Comparison of ENCODE assay signal across 11 cellular contexts in the genomic region with DNA sequence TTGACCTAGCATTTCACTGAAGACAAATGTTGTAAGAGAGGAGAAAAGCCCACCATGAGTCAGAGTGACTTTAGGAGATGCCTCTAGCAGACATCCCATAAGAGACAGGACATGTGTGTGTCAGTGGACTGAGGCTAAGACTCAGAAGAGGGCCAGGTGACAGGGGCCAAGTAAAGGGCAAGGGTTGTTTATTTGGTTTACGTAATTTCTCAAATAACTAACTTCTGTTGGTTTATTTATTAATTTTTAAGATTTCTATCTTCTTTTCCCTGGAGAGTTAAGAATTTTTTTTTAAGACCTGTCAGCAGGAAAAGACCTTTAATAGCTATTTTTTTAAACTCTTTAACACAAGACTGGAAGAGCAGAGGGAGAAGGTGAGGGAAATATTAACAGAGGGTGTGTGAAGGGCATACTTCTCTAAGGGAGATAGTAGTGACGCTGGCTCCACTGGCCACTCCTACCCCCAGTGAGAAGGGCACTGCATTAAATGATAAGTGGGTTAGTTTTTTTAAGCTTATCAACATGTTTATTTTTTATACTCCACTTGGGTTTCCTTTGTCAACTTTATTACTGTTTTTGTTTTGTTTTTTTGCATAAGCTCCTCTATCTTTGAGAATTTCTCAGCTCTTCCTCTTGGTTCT. TPM values are rescaled to one million over a fixed set of nuclear protein-coding genes. Genes with fewer than 3 reads are reported as not detected.
A peak's percentile ranks its signal among the peaks of the same experiment; 100 is the strongest.
DNase-seq lines count a peak whose midpoint lies in the region; ATAC-seq, FAIRE-seq and TF ChIP-seq lines count a peak whose summit lies in the region.
"Had no signal": no experiment of that assay in that cellular context is flagged by ENCODE, and none has a peak within 500 bp of the region (broad histone marks: within the 10 kb centered on the region; RNA-seq: fewer than 3 reads in every experiment).

No MANE protein-coding gene starts in this region.

- TF ChIP-seq EP300 in HepG2 (IDR thresholded peaks at IDR 0.05; ENCODE audit: low read depth in 2 of 2, low read length in 2 of 2) (no peak), HepG2 (CRISPR knock-in tag; IDR thresholded peaks at IDR 0.05; ENCODE audit: borderline replicate concordance) (no peak)

- CTCF ChIA-PET in CD4-positive, alpha-beta memory T cell (lab: Charles Lee; ENCODE audit: partially characterized antibody): interaction anchor here (1.0 to 1.5 kb wide), 6 partner anchors 11 to 218 kb away, joined by 3 to 6 read pairs (median 4); a partner anchor contains a TSS
- CTCF ChIA-PET in HepG2 (lab: Yijun Ruan, JAX; ENCODE audit: low intra/inter-chr PET ratio, low total read pairs): no interaction called here

- peak overlapping the region; percentile 58 to 99 (median 90) for H3K27ac Mint-ChIP-seq in CD4-positive, alpha-beta memory T cell
- peak overlapping the region; percentile 91 for H3K27ac Mint-ChIP-seq in T-helper 17 cell

- intact Hi-C loops in CD4-positive, alpha-beta memory T cell (cut with micrococcal nuclease): no loop called here
- intact Hi-C loops in HepG2 (cut with micrococcal nuclease; ENCODE audit: unreplicated experiment) (loop anchor here (1.0 kb wide), 1 partner anchor 16 kb away; no protein-coding TSS in a partner anchor), aorta (cut with DNase I) (loop anchor here in 1 of 2 donors (10.0 kb wide), 1 partner anchor 132 kb away; no protein-coding TSS in a partner anchor)

- peak overlapping the region; percentile 49 to 100 (median 84) for H3K4me3 Mint-ChIP-seq in CD4-positive, alpha-beta memory T cell
- H3K4me3 Mint-ChIP-seq in T-helper 17 cell: peak overlapping the region; percentile 84

- no peak for TF ChIP-seq POLR2A in HepG2 (IDR thresholded peaks at IDR 0.05; ENCODE audit: insufficient read depth in 1 of 2, low read depth in 2 of 2, low read length in 2 of 2)

- 0 out of 2 replicates have a peak overlapping the region, but pooled peaks have one; percentile 4 for H3K4me2 ChIP-seq in HepG2 (ENCODE audit: low read depth, low read length)
- no peak overlapping the region for H3K4me2 ChIP-seq in Karpas-422 (ENCODE audit: low read depth, low read length, poor library complexity, severe bottlenecking)
- H3K4me2 ChIP-seq: PC-9 had no signal

- no peaks in the 10 kb centered on the region for H4K20me1 ChIP-seq in HepG2 (ENCODE audit: insufficient read depth, low read length)
- peaks cover 57% of the 10 kb centered on the region for H4K20me1 ChIP-seq in Karpas-422 (ENCODE audit: insufficient read depth, low read depth, low read length)

- H3K4me3 ChIP-seq in CD4-positive, alpha-beta memory T cell (ENCODE audit: low read length in 2 of 2): no peak overlapping the region
- no peak overlapping the region for H3K4me3 ChIP-seq in HepG2 (replicated peaks in 1 of 3; ENCODE audit: insufficient read depth in 1 of 3, low read depth in 2 of 3, low read length in 3 of 3)
- no peak overlapping the region for H3K4me3 ChIP-seq in Karpas-422 (ENCODE audit: low read length)
- no peak overlapping the region for H3K4me3 ChIP-seq in aorta (ENCODE audit: low read length in 2 of 2)
- H3K4me3 ChIP-seq: cardiac muscle cell, PC-9 had no signal

- TF ChIP-seq RAD21 in HepG2 (CRISPR knock-in tag; IDR thresholded peaks at IDR 0.05): no peak

- ATAC-seq in T-helper 17 cell (no peak), HepG2 (no peak), aorta (ENCODE audit: low FRiP score) (no peak), GM21360 (IDR thresholded peaks at IDR 0.05; ENCODE audit: unreplicated experiment) (no peak)

- peak overlapping the region; percentile 11 for H3K27ac ChIP-seq in CD4-positive, alpha-beta memory T cell (ENCODE audit: low read depth, low read length)
- H3K27ac ChIP-seq in HepG2 (ENCODE audit: extremely low read length, insufficient read depth, low read length) (no peak overlapping the region), Karpas-422 (ENCODE audit: low read length) (no peak overlapping the region), aorta (ENCODE audit: low read depth in 1 of 2, low read length in 2 of 2) (no peak overlapping the region)
- H3K27ac ChIP-seq: cardiac muscle cell, epithelial cell of prostate, PC-9 had no signal

- POLR2A ChIA-PET in CD4-positive, alpha-beta memory T cell (lab: Charles Lee; ENCODE audit: partially characterized antibody): interaction anchor here (0.9 to 5.5 kb wide), 4 partner anchors 12 to 18 kb away, joined by 3 to 119 read pairs (median 9); a partner anchor contains a TSS
- POLR2A ChIA-PET in HepG2 (lab: Yijun Ruan, JAX): interaction anchor here (0.7 to 3.7 kb wide), 4 partner anchors 8 to 129 kb away, joined by 3 to 12 read pairs (median 5); a partner anchor contains a TSS

- peaks cover 46% of the 10 kb centered on the region for H3K36me3 ChIP-seq in CD4-positive, alpha-beta memory T cell (ENCODE audit: insufficient read depth, low read length)
- H3K36me3 ChIP-seq in HepG2 (replicated peaks in 1 of 2; ENCODE audit: control insufficient read depth in 1 of 2, insufficient read depth in 2 of 2, low read length in 2 of 2) (peaks cover 18 to 44% of the 10 kb centered on the region in 2 experiments), Karpas-422 (ENCODE audit: insufficient read depth, low read length) (peaks cover 64% of the 10 kb centered on the region), aorta (ENCODE audit: control insufficient read depth in 1 of 2, insufficient read depth in 2 of 2, low read length in 1 of 2) (peaks cover 12 to 13% of the 10 kb centered on the region in 2 donors)

- H3K9me3 ChIP-seq in CD4-positive, alpha-beta memory T cell (ENCODE audit: control insufficient read depth in 1 of 2, low read length in 2 of 2): no peaks in the 10 kb centered on the region
- no peaks in the 10 kb centered on the region for H3K9me3 ChIP-seq in T-helper 17 cell (ENCODE audit: control insufficient read depth, low read length, poor library complexity, severe bottlenecking)
- H3K9me3 ChIP-seq in HepG2 (ENCODE audit: low read length): no peaks in the 10 kb centered on the region
- H3K9me3 ChIP-seq in Karpas-422 (ENCODE audit: low read length): no peaks in the 10 kb centered on the region
- no peaks in the 10 kb centered on the region for H3K9me3 ChIP-seq in aorta (ENCODE audit: control insufficient read depth, low read length)

- H3K27me3 ChIP-seq in CD4-positive, alpha-beta memory T cell (ENCODE audit: insufficient read depth, low read length): no peaks in the 10 kb centered on the region
- H3K27me3 ChIP-seq in HepG2 (ENCODE audit: control insufficient read depth in 1 of 2, insufficient read depth in 2 of 2, low read length in 2 of 2): no peaks in the 10 kb centered on the region
- no peaks in the 10 kb centered on the region for H3K27me3 ChIP-seq in Karpas-422 (ENCODE audit: low read length)
- H3K27me3 ChIP-seq in aorta (ENCODE audit: control insufficient read depth in 1 of 2, insufficient read depth in 2 of 2, low read length in 1 of 2): no peaks in the 10 kb centered on the region
- H3K27me3 ChIP-seq: cardiac muscle cell had no signal

- DNase-seq in CD4-positive, alpha-beta memory T cell: no peak
- no peak for DNase-seq in T-helper 17 cell
- no peak for DNase-seq in HepG2 (ENCODE audit: low spot score)
- no peak for DNase-seq in Karpas-422
- no peak for DNase-seq in aorta
- DNase-seq: hypothalamus; PC-9; stimulated activated CD4-positive, alpha-beta T cell treated with anti-CD3 and anti-CD28 coated beads, Interleukin-2, amount 100 ng/mL, for 48 hours had no signal

- no peaks in the 10 kb centered on the region for H3K9me2 ChIP-seq in Karpas-422 (replicated peaks; ENCODE audit: insufficient read depth, low read length)

- TF ChIP-seq CTCF in HepG2 (CRISPR knock-in tag; IDR thresholded peaks at IDR 0.05): no peak

- H3K9me3 Mint-ChIP-seq in CD4-positive, alpha-beta memory T cell: peaks cover 0 to 4% (median 0%) of the 10 kb centered on the region in 8 donors

- H3K9ac ChIP-seq in HepG2 (ENCODE audit: insufficient read depth, low read depth, low read length) (no peak overlapping the region), Karpas-422 (ENCODE audit: low read length) (no peak overlapping the region)

- H2AFZ ChIP-seq in HepG2 (ENCODE audit: low read length) (no peak overlapping the region), Karpas-422 (ENCODE audit: low read length) (no peak overlapping the region)
- H2AFZ ChIP-seq: PC-9 had no signal

- peaks cover 54 to 88% (median 70%) of the 10 kb centered on the region in 4 donors for H3K4me1 Mint-ChIP-seq in CD4-positive, alpha-beta memory T cell
- peaks cover 77% of the 10 kb centered on the region for H3K4me1 Mint-ChIP-seq in T-helper 17 cell

- H3K79me2 ChIP-seq in HepG2 (ENCODE audit: insufficient read depth, low read length) (peaks cover 17% of the 10 kb centered on the region), Karpas-422 (ENCODE audit: low read length) (peaks cover 39% of the 10 kb centered on the region)

- peaks cover 79% of the 10 kb centered on the region for H3K4me1 ChIP-seq in CD4-positive, alpha-beta memory T cell (ENCODE audit: insufficient read depth, low read length)
- H3K4me1 ChIP-seq in HepG2 (ENCODE audit: insufficient read depth, low read length) (peaks cover 40% of the 10 kb centered on the region), Karpas-422 (ENCODE audit: low read length) (peaks cover 22% of the 10 kb centered on the region), aorta (ENCODE audit: control insufficient read depth in 1 of 2, insufficient read depth in 2 of 2, low read length in 2 of 2) (peaks cover 0 to 3% of the 10 kb centered on the region in 2 donors)

- in situ Hi-C loops in HepG2 (cut with HindIII; ENCODE audit: extremely low pct_ligation_motif_present, low pct_unique_long_range_greater_than_20kb): loop anchor here (25.0 kb wide), 2 partner anchors 135 to 140 kb away; a partner anchor contains a TSS

- WGBS in HepG2 (ENCODE audit: low lambda C conversion rate): 61% methylated on average over 2 of the region's 2 CpGs
- WGBS in aorta, 2 donors: 96 to 98% methylated on average over 2 of the region's 2 CpGs

- no peak for FAIRE-seq in HepG2 (lab: Jason Lieb, UNC)

- BruUV-seq in HepG2 (replicated peaks; lab: Mats Ljungman, UMichigan): no TSS peak

- H3K27me3 Mint-ChIP-seq in CD4-positive, alpha-beta memory T cell: no peaks in the 10 kb centered on the region
- no peaks in the 10 kb centered on the region for H3K27me3 Mint-ChIP-seq in T-helper 17 cell

- H3K36me3 Mint-ChIP-seq in CD4-positive, alpha-beta memory T cell: peaks cover 59 to 77% of the 10 kb centered on the region in 2 donors
- peaks cover 21% of the 10 kb centered on the region for H3K36me3 Mint-ChIP-seq in T-helper 17 cell (ENCODE audit: low read depth)

RNA-seq across cellular contexts. Expression of a gene that starts 3.5 kb away (rescaled TPM):
- 100 to 1,000 TPM; 106 to 108 TPM for total RNA-seq in CD4-positive, alpha-beta memory T cell
- 100 to 1,000 TPM in 1 of 2 donors, 10 to 100 TPM in 1; 53.8 to 101 TPM for polyA plus RNA-seq in CD4-positive, alpha-beta memory T cell
- total RNA-seq in T-helper 17 cell (100 to 1,000 TPM in 1 of 2 donors, 10 to 100 TPM in 1; 79.8 to 127 TPM), HepG2 (2016; rRNA removed; fragmentation: Illumina TruSeq; extraction: Trizol) (74.8 and 117 TPM in 2 replicates), aorta (10 to 100 TPM; 46.2 to 54.1 TPM)
- 7.1 and 8.7 TPM in 2 replicates for total RNA-seq in HepG2 (2016; cell fraction: cytosol; rRNA removed; fragmentation: Illumina TruSeq; extraction: Trizol; ENCODE audit: low read depth)
- total RNA-seq in HepG2 (2016; cell fraction: insoluble cytoplasmic fraction; rRNA removed; fragmentation: Illumina TruSeq; extraction: Trizol): 74.5 and 119 TPM in 2 replicates
- 16.6 and 17.8 TPM in 2 replicates for total RNA-seq in HepG2 (2016; cell fraction: membrane; rRNA removed; fragmentation: Illumina TruSeq; extraction: Trizol)
- total RNA-seq in HepG2 (2016; cell fraction: nucleus; rRNA removed; fragmentation: Illumina TruSeq; extraction: Trizol): 36.5 and 46.4 TPM in 2 replicates
- polyA plus RNA-seq in HepG2 (2011; rRNA removed) (40.2 and 45.4 TPM in 2 replicates), aorta (10 to 100 TPM; 21.9 to 56.5 TPM)
- 49.6 and 54.1 TPM in 2 replicates for polyA plus RNA-seq in HepG2 (2011; cell fraction: cytosol; rRNA removed)
- polyA plus RNA-seq in HepG2 (2011; cell fraction: nucleus; rRNA removed): 20.3 and 24.4 TPM in 2 replicates
- 22.4 and 23.3 TPM in 2 replicates for polyA plus RNA-seq in HepG2 (2012)
- polyA plus RNA-seq in HepG2 (2016; cell fraction: cytosol; fragmentation: Illumina TruSeq; extraction: Trizol; ENCODE audit: low read depth): 6.6 and 6.8 TPM in 2 replicates
- 118 and 121 TPM in 2 replicates for polyA plus RNA-seq in HepG2 (2016; cell fraction: insoluble cytoplasmic fraction; fragmentation: Illumina TruSeq; extraction: Trizol; ENCODE audit: low read depth)
- polyA plus RNA-seq in HepG2 (2016; cell fraction: membrane; fragmentation: Illumina TruSeq; extraction: Trizol; ENCODE audit: low read depth): 10.3 and 11.4 TPM in 2 replicates
- 46.5 and 51.8 TPM in 2 replicates for polyA plus RNA-seq in HepG2 (2016; cell fraction: nucleus; fragmentation: Illumina TruSeq; extraction: Trizol; ENCODE audit: insufficient read depth, low read depth)
- polyA minus RNA-seq in HepG2 (2011; rRNA and poly(A)+ RNA removed; ENCODE audit: low replicate concordance): 38.2 and 227 TPM in 2 replicates
- 25.9 and 29.4 TPM in 2 replicates for polyA minus RNA-seq in HepG2 (2011; cell fraction: cytosol; rRNA and poly(A)+ RNA removed)
- 25.4 and 32.6 TPM in 2 replicates for polyA minus RNA-seq in HepG2 (2011; cell fraction: nucleus; rRNA and poly(A)+ RNA removed)
- total RNA-seq in Karpas-422 (2014; rRNA removed; shearing (Covaris generic); ENCODE audit: low replicate concordance): 104 and 138 TPM in 2 replicates

RNA-seq across cellular contexts. Expression of a gene that starts 11.5 kb away (rescaled TPM):
- total RNA-seq in CD4-positive, alpha-beta memory T cell: 10 to 100 TPM; 77.8 to 78.1 TPM
- polyA plus RNA-seq in CD4-positive, alpha-beta memory T cell: 10 to 100 TPM; 32.4 to 44.3 TPM
- total RNA-seq in T-helper 17 cell (10 to 100 TPM; 58.5 to 58.9 TPM), HepG2 (2016; rRNA removed; fragmentation: Illumina TruSeq; extraction: Trizol) (31.9 and 33.4 TPM in 2 replicates), aorta (10 to 100 TPM; 25.9 to 27.6 TPM)
- 16.4 and 18.3 TPM in 2 replicates for total RNA-seq in HepG2 (2016; cell fraction: cytosol; rRNA removed; fragmentation: Illumina TruSeq; extraction: Trizol; ENCODE audit: low read depth)
- total RNA-seq in HepG2 (2016; cell fraction: insoluble cytoplasmic fraction; rRNA removed; fragmentation: Illumina TruSeq; extraction: Trizol): 32.1 and 34.6 TPM in 2 replicates
- 32.6 and 39.7 TPM in 2 replicates for total RNA-seq in HepG2 (2016; cell fraction: membrane; rRNA removed; fragmentation: Illumina TruSeq; extraction: Trizol)
- total RNA-seq in HepG2 (2016; cell fraction: nucleus; rRNA removed; fragmentation: Illumina TruSeq; extraction: Trizol): 20.8 and 28.1 TPM in 2 replicates
- polyA plus RNA-seq in HepG2 (2011; rRNA removed) (47.0 and 54.5 TPM in 2 replicates), aorta (10 to 100 TPM; 15.8 to 42.7 TPM)
- 40.6 and 41.5 TPM in 2 replicates for polyA plus RNA-seq in HepG2 (2011; cell fraction: cytosol; rRNA removed)
- polyA plus RNA-seq in HepG2 (2011; cell fraction: nucleus; rRNA removed): 70.2 and 90.4 TPM in 2 replicates
- 30.3 and 35.7 TPM in 2 replicates for polyA plus RNA-seq in HepG2 (2012)
- polyA plus RNA-seq in HepG2 (2016; cell fraction: cytosol; fragmentation: Illumina TruSeq; extraction: Trizol; ENCODE audit: low read depth): 14.0 and 16.8 TPM in 2 replicates
- 40.6 and 44.1 TPM in 2 replicates for polyA plus RNA-seq in HepG2 (2016; cell fraction: insoluble cytoplasmic fraction; fragmentation: Illumina TruSeq; extraction: Trizol; ENCODE audit: low read depth)
- polyA plus RNA-seq in HepG2 (2016; cell fraction: membrane; fragmentation: Illumina TruSeq; extraction: Trizol; ENCODE audit: low read depth): 24.7 and 35.2 TPM in 2 replicates
- 61.7 and 72.0 TPM in 2 replicates for polyA plus RNA-seq in HepG2 (2016; cell fraction: nucleus; fragmentation: Illumina TruSeq; extraction: Trizol; ENCODE audit: insufficient read depth, low read depth)
- polyA minus RNA-seq in HepG2 (2011; rRNA and poly(A)+ RNA removed; ENCODE audit: low replicate concordance): 63.2 and 70.8 TPM in 2 replicates
- 16.6 and 21.8 TPM in 2 replicates for polyA minus RNA-seq in HepG2 (2011; cell fraction: cytosol; rRNA and poly(A)+ RNA removed)
- polyA minus RNA-seq in HepG2 (2011; cell fraction: nucleus; rRNA and poly(A)+ RNA removed): 33.3 and 33.8 TPM in 2 replicates
- 29.4 and 45.2 TPM in 2 replicates for total RNA-seq in Karpas-422 (2014; rRNA removed; shearing (Covaris generic); ENCODE audit: low replicate concordance)

RNA-seq across cellular contexts. Expression of a gene that starts 17.7 kb away (rescaled TPM):
- 100 to 1,000 TPM; 102 to 105 TPM for total RNA-seq in CD4-positive, alpha-beta memory T cell
- polyA plus RNA-seq in CD4-positive, alpha-beta memory T cell: 100 to 1,000 TPM; 138 to 144 TPM
- 100 to 1,000 TPM in 1 of 2 donors, 10 to 100 TPM in 1; 89.6 to 113 TPM for total RNA-seq in T-helper 17 cell
- 171 and 261 TPM in 2 replicates for total RNA-seq in HepG2 (2016; rRNA removed; fragmentation: Illumina TruSeq; extraction: Trizol)
- 72.5 and 84.0 TPM in 2 replicates for total RNA-seq in HepG2 (2016; cell fraction: cytosol; rRNA removed; fragmentation: Illumina TruSeq; extraction: Trizol; ENCODE audit: low read depth)
- 177 and 247 TPM in 2 replicates for total RNA-seq in HepG2 (2016; cell fraction: insoluble cytoplasmic fraction; rRNA removed; fragmentation: Illumina TruSeq; extraction: Trizol)
- 130 and 144 TPM in 2 replicates for total RNA-seq in HepG2 (2016; cell fraction: membrane; rRNA removed; fragmentation: Illumina TruSeq; extraction: Trizol)
- 79.4 and 94.6 TPM in 2 replicates for total RNA-seq in HepG2 (2016; cell fraction: nucleus; rRNA removed; fragmentation: Illumina TruSeq; extraction: Trizol)
- 336 and 405 TPM in 2 replicates for polyA plus RNA-seq in HepG2 (2011; rRNA removed)
- polyA plus RNA-seq in HepG2 (2011; cell fraction: cytosol; rRNA removed): 342 and 365 TPM in 2 replicates
- 199 and 247 TPM in 2 replicates for polyA plus RNA-seq in HepG2 (2011; cell fraction: nucleus; rRNA removed)
- polyA plus RNA-seq in HepG2 (2012): 218 and 250 TPM in 2 replicates
- 85.4 and 96.6 TPM in 2 replicates for polyA plus RNA-seq in HepG2 (2016; cell fraction: cytosol; fragmentation: Illumina TruSeq; extraction: Trizol; ENCODE audit: low read depth)
- polyA plus RNA-seq in HepG2 (2016; cell fraction: insoluble cytoplasmic fraction; fragmentation: Illumina TruSeq; extraction: Trizol; ENCODE audit: low read depth): 442 and 448 TPM in 2 replicates
- 162 and 177 TPM in 2 replicates for polyA plus RNA-seq in HepG2 (2016; cell fraction: membrane; fragmentation: Illumina TruSeq; extraction: Trizol; ENCODE audit: low read depth)
- 253 and 259 TPM in 2 replicates for polyA plus RNA-seq in HepG2 (2016; cell fraction: nucleus; fragmentation: Illumina TruSeq; extraction: Trizol; ENCODE audit: insufficient read depth, low read depth)
- polyA minus RNA-seq in HepG2 (2011; rRNA and poly(A)+ RNA removed; ENCODE audit: low replicate concordance): 377 and 396 TPM in 2 replicates
- polyA minus RNA-seq in HepG2 (2011; cell fraction: cytosol; rRNA and poly(A)+ RNA removed): 101 and 112 TPM in 2 replicates
- polyA minus RNA-seq in HepG2 (2011; cell fraction: nucleus; rRNA and poly(A)+ RNA removed): 59.6 and 63.5 TPM in 2 replicates
- 97.8 and 118 TPM in 2 replicates for total RNA-seq in Karpas-422 (2014; rRNA removed; shearing (Covaris generic); ENCODE audit: low replicate concordance)
- 10 to 100 TPM; 51.1 to 66.0 TPM for total RNA-seq in aorta
- polyA plus RNA-seq in aorta: 100 to 1,000 TPM in 1 of 2 donors, 10 to 100 TPM in 1; 84.8 to 122 TPM

RNA-seq across cellular contexts. Expression of a gene that starts 18.1 kb away (rescaled TPM):
- total RNA-seq in CD4-positive, alpha-beta memory T cell: 10 to 100 TPM; 72.3 to 75.9 TPM
- polyA plus RNA-seq in CD4-positive, alpha-beta memory T cell: 10 to 100 TPM; 39.3 to 41.8 TPM
- total RNA-seq in T-helper 17 cell (10 to 100 TPM; 48.9 to 55.3 TPM), HepG2 (2016; rRNA removed; fragmentation: Illumina TruSeq; extraction: Trizol) (32.4 and 39.7 TPM in 2 replicates), aorta (10 to 100 TPM; 27.5 to 40.0 TPM)
- 7.0 and 8.1 TPM in 2 replicates for total RNA-seq in HepG2 (2016; cell fraction: cytosol; rRNA removed; fragmentation: Illumina TruSeq; extraction: Trizol; ENCODE audit: low read depth)
- 30.4 and 41.7 TPM in 2 replicates for total RNA-seq in HepG2 (2016; cell fraction: insoluble cytoplasmic fraction; rRNA removed; fragmentation: Illumina TruSeq; extraction: Trizol)
- 12.6 and 13.2 TPM in 2 replicates for total RNA-seq in HepG2 (2016; cell fraction: membrane; rRNA removed; fragmentation: Illumina TruSeq; extraction: Trizol)
- 35.3 and 44.2 TPM in 2 replicates for total RNA-seq in HepG2 (2016; cell fraction: nucleus; rRNA removed; fragmentation: Illumina TruSeq; extraction: Trizol)
- polyA plus RNA-seq in HepG2 (2011; rRNA removed) (40.0 and 41.1 TPM in 2 replicates), aorta (10 to 100 TPM; 14.9 to 82.1 TPM)
- polyA plus RNA-seq in HepG2 (2011; cell fraction: cytosol; rRNA removed): 25.8 and 29.7 TPM in 2 replicates
- polyA plus RNA-seq in HepG2 (2011; cell fraction: nucleus; rRNA removed): 108 and 113 TPM in 2 replicates
- 14.8 and 23.9 TPM in 2 replicates for polyA plus RNA-seq in HepG2 (2012)
- polyA plus RNA-seq in HepG2 (2016; cell fraction: cytosol; fragmentation: Illumina TruSeq; extraction: Trizol; ENCODE audit: low read depth): 5.7 and 6.0 TPM in 2 replicates
- polyA plus RNA-seq in HepG2 (2016; cell fraction: insoluble cytoplasmic fraction; fragmentation: Illumina TruSeq; extraction: Trizol; ENCODE audit: low read depth): 31.9 and 37.6 TPM in 2 replicates
- polyA plus RNA-seq in HepG2 (2016; cell fraction: membrane; fragmentation: Illumina TruSeq; extraction: Trizol; ENCODE audit: low read depth): 9.1 and 10.6 TPM in 2 replicates
- 101 and 108 TPM in 2 replicates for polyA plus RNA-seq in HepG2 (2016; cell fraction: nucleus; fragmentation: Illumina TruSeq; extraction: Trizol; ENCODE audit: insufficient read depth, low read depth)
- polyA minus RNA-seq in HepG2 (2011; rRNA and poly(A)+ RNA removed; ENCODE audit: low replicate concordance): 38.1 and 65.7 TPM in 2 replicates
- 8.6 and 9.5 TPM in 2 replicates for polyA minus RNA-seq in HepG2 (2011; cell fraction: cytosol; rRNA and poly(A)+ RNA removed)
- polyA minus RNA-seq in HepG2 (2011; cell fraction: nucleus; rRNA and poly(A)+ RNA removed): 99.7 and 101 TPM in 2 replicates
- total RNA-seq in Karpas-422 (2014; rRNA removed; shearing (Covaris generic); ENCODE audit: low replicate concordance): 63.0 and 84.1 TPM in 2 replicates

RNA-seq across cellular contexts. Expression of a gene that starts 32.7 kb away (rescaled TPM):
- total RNA-seq in CD4-positive, alpha-beta memory T cell: 1 to 10 TPM; 1.2 to 1.4 TPM
- polyA plus RNA-seq in CD4-positive, alpha-beta memory T cell: not detected
- under 1 TPM; 0.47 TPM for total RNA-seq in T-helper 17 cell
- not detected in 2 replicates for total RNA-seq in HepG2 (2016; rRNA removed; fragmentation: Illumina TruSeq; extraction: Trizol)
- not detected in 2 replicates for total RNA-seq in HepG2 (2016; cell fraction: cytosol; rRNA removed; fragmentation: Illumina TruSeq; extraction: Trizol; ENCODE audit: low read depth)
- not detected in 2 replicates for total RNA-seq in HepG2 (2016; cell fraction: insoluble cytoplasmic fraction; rRNA removed; fragmentation: Illumina TruSeq; extraction: Trizol)
- total RNA-seq in HepG2 (2016; cell fraction: membrane; rRNA removed; fragmentation: Illumina TruSeq; extraction: Trizol): not detected in 2 replicates
- not detected in 2 replicates for total RNA-seq in HepG2 (2016; cell fraction: nucleus; rRNA removed; fragmentation: Illumina TruSeq; extraction: Trizol)
- not detected in 2 replicates for polyA plus RNA-seq in HepG2 (2011; rRNA removed)
- not detected in 2 replicates for polyA plus RNA-seq in HepG2 (2011; cell fraction: cytosol; rRNA removed)
- polyA plus RNA-seq in HepG2 (2011; cell fraction: nucleus; rRNA removed): not detected in 2 replicates
- not detected in 2 replicates for polyA plus RNA-seq in HepG2 (2012)
- polyA plus RNA-seq in HepG2 (2016; cell fraction: cytosol; fragmentation: Illumina TruSeq; extraction: Trizol; ENCODE audit: low read depth): not detected in 2 replicates
- polyA plus RNA-seq in HepG2 (2016; cell fraction: insoluble cytoplasmic fraction; fragmentation: Illumina TruSeq; extraction: Trizol; ENCODE audit: low read depth): not detected in 2 replicates
- not detected in 2 replicates for polyA plus RNA-seq in HepG2 (2016; cell fraction: membrane; fragmentation: Illumina TruSeq; extraction: Trizol; ENCODE audit: low read depth)
- not detected in 2 replicates for polyA plus RNA-seq in HepG2 (2016; cell fraction: nucleus; fragmentation: Illumina TruSeq; extraction: Trizol; ENCODE audit: insufficient read depth, low read depth)
- not detected in 2 replicates for polyA minus RNA-seq in HepG2 (2011; rRNA and poly(A)+ RNA removed; ENCODE audit: low replicate concordance)
- not detected in 2 replicates for polyA minus RNA-seq in HepG2 (2011; cell fraction: cytosol; rRNA and poly(A)+ RNA removed)
- not detected in 2 replicates for polyA minus RNA-seq in HepG2 (2011; cell fraction: nucleus; rRNA and poly(A)+ RNA removed)
- total RNA-seq in Karpas-422 (2014; rRNA removed; shearing (Covaris generic); ENCODE audit: low replicate concordance): not detected in 2 replicates
- total RNA-seq in aorta: under 1 TPM; 0.78 to 0.96 TPM
- not detected for polyA plus RNA-seq in aorta
- total RNA-seq: cardiac muscle cell, PC-9 had no signal
